ENCODE assay signal across 21 cellular contexts in the genomic region with DNA sequence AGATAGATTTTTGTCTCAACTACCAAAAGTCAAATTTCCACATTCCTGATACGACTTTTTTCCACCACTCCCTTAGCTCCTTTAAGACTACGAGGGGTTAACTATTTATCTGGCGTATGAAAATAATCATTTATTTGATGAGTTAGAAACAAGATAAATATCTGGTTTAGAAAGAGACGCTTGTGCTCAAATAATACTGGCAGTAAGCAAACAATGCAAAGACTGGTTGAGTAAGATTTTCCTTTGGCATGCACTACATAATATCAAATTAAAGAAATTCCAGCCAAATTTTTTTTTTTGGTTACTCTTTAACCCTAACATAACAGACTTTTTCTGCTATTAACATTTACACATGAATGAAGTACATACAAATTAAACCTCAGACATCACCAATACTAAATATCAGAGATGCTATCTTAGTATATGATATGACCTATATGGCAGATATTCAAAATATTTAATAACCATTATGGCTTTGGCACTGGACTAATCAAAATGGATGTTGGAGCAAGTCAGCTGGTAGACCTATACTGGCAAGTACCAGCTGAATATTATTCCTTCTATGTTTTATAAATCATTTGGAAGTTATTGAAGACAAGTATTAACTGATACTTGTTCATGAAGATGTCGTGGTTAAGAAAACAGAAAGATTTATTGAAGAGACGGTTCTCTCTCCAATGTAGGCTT.
A peak's percentile ranks its signal among the peaks of the same experiment; 100 is the strongest.
DNase-seq lines count a peak whose midpoint lies in the region; TF ChIP-seq lines count a peak whose summit lies in the region.
"Had no signal": no experiment of that assay in that cellular context is flagged by ENCODE, and none has a peak within 500 bp of the region (broad histone marks: within the 10 kb centered on the region; RNA-seq: fewer than 3 reads in every experiment).

No MANE protein-coding gene starts in this region.

- no peak overlapping the region for H3K4me3 ChIP-seq in LNCaP clone FGC (ENCODE audit: low read depth, low read length)
- H3K4me3 ChIP-seq: A549; BLaER1 treated with 17β-estradiol and CSF1 and Interleukin-3, amounts not matched to agents 10 nM and 100 nM; GM23338 had no signal

- no peak for TF ChIP-seq CTCF in LNCaP clone FGC (IDR thresholded peaks at IDR 0.05; ENCODE audit: control insufficient read depth, extremely low read depth, insufficient read depth)

- DNase-seq in SIG-M5 treated with dmso at 0.1 percent for 504 hours (lab: John Stamatoyannopoulos, UW; ENCODE audit: unreplicated experiment) = peak; percentile 16
- no peak for DNase-seq in SIG-M5 (lab: John Stamatoyannopoulos, UW)
- peak; percentile 89 for DNase-seq in LNCaP clone FGC (ENCODE audit: low read depth)
- peak; percentile 21 for DNase-seq in fibroblast of gingiva (ENCODE audit: low read depth)
- no peak for DNase-seq in kidney tubule cell (ENCODE audit: low spot score)
- no peak for DNase-seq in stimulated activated CD4-positive, alpha-beta T cell treated with anti-CD3 and anti-CD28 coated beads, Interleukin-2, amount 100 ng/mL, for 48 hours
- no peak for DNase-seq in NCI-H82 (lab: John Stamatoyannopoulos, UW)
- DNase-seq: 8988T; ACHN; AML-193; BE2C; CD4-positive, alpha-beta T cell; CD8-positive, alpha-beta memory T cell; DMS 273 treated with DMSO at 0.1 percent for 48 hours; DMS79; EL; GDM1; H9 had no signal

Comparison
In these comparisons a context has a peak if more than half of its experiments do, and no peak if none do; other contexts are left out.
1. DNase-seq: peak in SIG-M5 treated with dmso at 0.1 percent for 504 hours (single experiment), LNCaP clone FGC (single experiment) and fibroblast of gingiva (single experiment); none in SIG-M5 (single experiment), kidney tubule cell (single experiment), stimulated activated CD4-positive, alpha-beta T cell treated with anti-CD3 and anti-CD28 coated beads, Interleukin-2, amount 100 ng/mL, for 48 hours (0 of 2) and NCI-H82 (single experiment).